Comparison of ENCODE assay signal across 8 cellular contexts in genomic region chr6:30618270-30618787, GRCh38. TPM values are rescaled to one million over a fixed set of nuclear protein-coding genes. Genes with fewer than 3 reads are reported as not detected.
DNase-seq lines count a peak whose midpoint lies in the region; ATAC-seq and TF ChIP-seq lines count a peak whose summit lies in the region.

No MANE protein-coding gene starts in this region.

- CTCF ChIA-PET in RWPE1 (lab: Yijun Ruan, JAX): interaction anchor here (1.5 kb wide), 1 partner anchor 113 kb away, joined by 9 read pairs; no protein-coding TSS in a partner anchor

- H3K4me3 ChIP-seq in H7 (ENCODE audit: insufficient read depth, low read depth, low read length) (peak overlapping the region; percentile 64), fibroblast of lung (replicated peaks in 1 of 4; ENCODE audit: control extremely low read depth in 1 of 4, insufficient read depth in 1 of 4, low read depth in 3 of 4, low read length in 4 of 4) (peak overlapping the region; percentile 56 to 94 (median 74)), rectal smooth muscle tissue (ENCODE audit: low read length) (peak overlapping the region; percentile 91)

- ATAC-seq in esophagus mucosa (no peak), HG03442 (IDR thresholded peaks at IDR 0.05; ENCODE audit: unreplicated experiment) (no peak), HG03432 (IDR thresholded peaks at IDR 0.05; ENCODE audit: unreplicated experiment) (no peak), GM19324 (IDR thresholded peaks at IDR 0.05; ENCODE audit: low FRiP score, unreplicated experiment) (no peak)

- DNase-seq in H7 (no peak), RWPE1 (ENCODE audit: low spot score) (no peak), fibroblast of lung (ENCODE audit: low read depth in 2 of 2) (no peak)

- H3K4me2 ChIP-seq in fibroblast of lung (ENCODE audit: extremely low read depth, insufficient read depth, low read length): peak overlapping the region; percentile 89

- POLR2A ChIA-PET in RWPE1 (lab: Yijun Ruan, JAX; ENCODE audit: low non-redundant PET): interaction anchor here (0.7 to 1.2 kb wide), 2 partner anchors 20 to 99 kb away, joined by 3 read pairs; partner anchors contain the start of gene MDC1

- TF ChIP-seq CTCF in RWPE1 (conservative IDR thresholded peaks at IDR 0.05; ENCODE audit: low read depth) (no peak), fibroblast of lung (conservative IDR thresholded peaks at IDR 0.05 in 1 of 2, IDR thresholded peaks at IDR 0.05 in 1 of 2; ENCODE audit: low read depth in 1 of 2, low read length in 2 of 2) (no peak)

- H3K9me3 ChIP-seq in fibroblast of lung (ENCODE audit: control insufficient read depth, insufficient read depth, low read depth, low read length): no peaks in the 10 kb centered on the region

- no peak overlapping the region for H2AFZ ChIP-seq in fibroblast of lung (ENCODE audit: low read length)

- H3K27ac ChIP-seq in RWPE1: peak overlapping the region; percentile 89
- peak overlapping the region; percentile 98 for H3K27ac ChIP-seq in fibroblast of lung (ENCODE audit: insufficient read depth, low read length)
- H3K27ac ChIP-seq in rectal smooth muscle tissue (ENCODE audit: low read depth, low read length): peak overlapping the region; percentile 98

- peaks cover 37% of the 10 kb centered on the region for H3K79me2 ChIP-seq in fibroblast of lung (ENCODE audit: control insufficient read depth, insufficient read depth, low read length)

- H3K9ac ChIP-seq in fibroblast of lung (ENCODE audit: insufficient read depth, low read length) (peak overlapping the region; percentile 83), rectal smooth muscle tissue (ENCODE audit: low read length) (peak overlapping the region; percentile 68)

- no peaks in the 10 kb centered on the region for H3K27me3 ChIP-seq in H7 (ENCODE audit: control insufficient read depth, insufficient read depth, low read length)
- no peaks in the 10 kb centered on the region for H3K27me3 ChIP-seq in fibroblast of lung (ENCODE audit: control insufficient read depth, insufficient read depth, low read length)
- H3K27me3 ChIP-seq in rectal smooth muscle tissue (ENCODE audit: control insufficient read depth, insufficient read depth, low read length): no peaks in the 10 kb centered on the region

- peaks cover 13% of the 10 kb centered on the region for H3K4me1 ChIP-seq in fibroblast of lung (ENCODE audit: control insufficient read depth, extremely low read depth, insufficient read depth, low read length)
- H3K4me1 ChIP-seq in rectal smooth muscle tissue (ENCODE audit: control insufficient read depth, insufficient read depth, low read length): peaks cover 20% of the 10 kb centered on the region

- H4K20me1 ChIP-seq in fibroblast of lung (ENCODE audit: control insufficient read depth, extremely low read depth, insufficient read depth, low read length): no peaks in the 10 kb centered on the region

- H3K36me3 ChIP-seq in H7 (replicated peaks; ENCODE audit: control insufficient read depth, insufficient read depth, low read length) (peaks cover 17% of the 10 kb centered on the region), fibroblast of lung (ENCODE audit: control insufficient read depth, insufficient read depth, low read length) (peaks cover 10% of the 10 kb centered on the region), rectal smooth muscle tissue (ENCODE audit: control insufficient read depth, insufficient read depth, low read length) (peaks cover 25% of the 10 kb centered on the region)

RNA-seq across cellular contexts. Expression of gene MRPS18B, which starts 0.7 kb away (rescaled TPM):
- total RNA-seq in H7 (2014; rRNA removed; shearing (Covaris generic)): 112 and 121 TPM in 2 replicates
- 76.8 and 85.5 TPM in 2 replicates for total RNA-seq in fibroblast of lung
- polyA plus RNA-seq in fibroblast of lung: 53.1 and 79.5 TPM in 2 replicates
- polyA plus RNA-seq in fibroblast of lung (2012): 43.1 and 62.7 TPM in 2 replicates
- polyA minus RNA-seq in fibroblast of lung (ENCODE audit: low replicate concordance): 51.0 and 75.7 TPM in 2 replicates
- total RNA-seq in esophagus mucosa: 48.2 TPM

RNA-seq across cellular contexts. Expression of gene PPP1R10, which starts 1.3 kb away (rescaled TPM):
- total RNA-seq in H7 (2014; rRNA removed; shearing (Covaris generic)): 47.3 and 62.3 TPM in 2 replicates
- 18.2 and 28.2 TPM in 2 replicates for total RNA-seq in fibroblast of lung
- polyA plus RNA-seq in fibroblast of lung: 25.2 and 35.5 TPM in 2 replicates
- polyA plus RNA-seq in fibroblast of lung (2012): 23.7 and 25.5 TPM in 2 replicates
- 41.8 and 43.9 TPM in 2 replicates for polyA minus RNA-seq in fibroblast of lung (ENCODE audit: low replicate concordance)
- total RNA-seq in esophagus mucosa: 30.0 TPM

RNA-seq across cellular contexts. Expression of gene ATAT1, which starts 8.3 kb away (rescaled TPM):
- 11.7 and 13.1 TPM in 2 replicates for total RNA-seq in H7 (2014; rRNA removed; shearing (Covaris generic))
- 3.9 and 5.1 TPM in 2 replicates for total RNA-seq in fibroblast of lung
- 6.8 and 8.8 TPM in 2 replicates for polyA plus RNA-seq in fibroblast of lung
- polyA plus RNA-seq in fibroblast of lung (2012): 5.4 and 8.1 TPM in 2 replicates
- 7.6 and 11.5 TPM in 2 replicates for polyA minus RNA-seq in fibroblast of lung (ENCODE audit: low replicate concordance)
- total RNA-seq in esophagus mucosa: 4.6 TPM

RNA-seq across cellular contexts. Expression of gene C6orf136, which starts 28.6 kb away (rescaled TPM):
- 15.4 and 16.9 TPM in 2 replicates for total RNA-seq in H7 (2014; rRNA removed; shearing (Covaris generic))
- 2.5 and 4.4 TPM in 2 replicates for total RNA-seq in fibroblast of lung
- polyA plus RNA-seq in fibroblast of lung: 3.6 and 6.3 TPM in 2 replicates
- polyA plus RNA-seq in fibroblast of lung (2012): 6.3 and 10.7 TPM in 2 replicates
- 10.6 and 19.9 TPM in 2 replicates for polyA minus RNA-seq in fibroblast of lung (ENCODE audit: low replicate concordance)
- 10.0 TPM for total RNA-seq in esophagus mucosa

RNA-seq across cellular contexts. Expression of gene ABCF1, which starts 47.1 kb away (rescaled TPM):
- 52.1 and 55.7 TPM in 2 replicates for total RNA-seq in H7 (2014; rRNA removed; shearing (Covaris generic))
- total RNA-seq in fibroblast of lung (35.5 and 37.2 TPM in 2 replicates), esophagus mucosa (27.1 TPM)
- polyA plus RNA-seq in fibroblast of lung: 49.2 and 62.6 TPM in 2 replicates
- 74.7 and 79.2 TPM in 2 replicates for polyA plus RNA-seq in fibroblast of lung (2012)
- polyA minus RNA-seq in fibroblast of lung (ENCODE audit: low replicate concordance): 81.9 and 133 TPM in 2 replicates
